ENCODE assay signal across 8 cellular contexts in genomic region chrX:52574416-52575275, GRCh38. TPM values are rescaled to one million over a fixed set of nuclear protein-coding genes. Genes with fewer than 3 reads are reported as not detected.
A peak's percentile ranks its signal among the peaks of the same experiment; 100 is the strongest.
DNase-seq lines count a peak whose midpoint lies in the region; ATAC-seq and TF ChIP-seq lines count a peak whose summit lies in the region.

No MANE protein-coding gene starts in this region.

- ATAC-seq in GM19463 (IDR thresholded peaks at IDR 0.05; ENCODE audit: unreplicated experiment) (peak; percentile 54), omental fat pad (ENCODE audit: low FRiP score) (peak; percentile 63), GM18870 (IDR thresholded peaks at IDR 0.05; ENCODE audit: unreplicated experiment) (no peak)

- peak; percentile 59 for TF ChIP-seq CTCF in WERI-Rb-1 (IDR thresholded peaks at IDR 0.05; ENCODE audit: low read depth, low read length)
- no peak for TF ChIP-seq CTCF in omental fat pad (IDR thresholded peaks at IDR 0.05)

- H3K36me3 ChIP-seq in WERI-Rb-1, result no peaks in the 10 kb centered on the region

- intact Hi-C loops in posterior vena cava (cut with DNase I), result no loop called here

- DNase-seq in DMS 273 treated with DMSO at 0.1 percent for 48 hours (lab: John Stamatoyannopoulos, UW), result peak; percentile 23
- DNase-seq in NCI-H146 treated with DMSO at 0.1 percent for 48 hours (lab: John Stamatoyannopoulos, UW; ENCODE audit: unreplicated experiment), result peak; percentile 9
- DNase-seq in WERI-Rb-1, result peak; percentile 23
- DNase-seq in fibroblast of peridontal ligament (ENCODE audit: extremely low read depth), result peak; percentile 65
- no peak for DNase-seq in omental fat pad (ENCODE audit: low spot score)
- DNase-seq in posterior vena cava (ENCODE audit: low spot score), result no peak

- no peak overlapping the region for H3K4me3 ChIP-seq in WERI-Rb-1 (ENCODE audit: low read depth, low read length)

- H3K27ac ChIP-seq in WERI-Rb-1, result no peak overlapping the region

- H3K27me3 ChIP-seq in WERI-Rb-1 (ENCODE audit: insufficient read depth, low read depth, severe bottlenecking), result peaks cover 92% of the 10 kb centered on the region

- H3K9me3 ChIP-seq in WERI-Rb-1 (ENCODE audit: severe bottlenecking), result no peaks in the 10 kb centered on the region

RNA-seq across cellular contexts. Expression of gene XAGE1B, which starts 57.8 kb away (rescaled TPM):
- total RNA-seq in omental fat pad (not detected), posterior vena cava (not detected)

Comparison
In these comparisons a context has a peak if more than half of its experiments do, and no peak if none do; other contexts are left out.
1. DNase-seq: peak in DMS 273 treated with DMSO at 0.1 percent for 48 hours (single experiment), NCI-H146 treated with DMSO at 0.1 percent for 48 hours (single experiment), WERI-Rb-1 (single experiment) and fibroblast of peridontal ligament (single experiment); none in omental fat pad (single experiment) and posterior vena cava (single experiment).